7 cellular contexts compared by ENCODE assay signal in genomic region chr1:44730741-44731512, GRCh38.
DNase-seq lines count a peak whose midpoint lies in the region; ATAC-seq and TF ChIP-seq lines count a peak whose summit lies in the region.

TSS of gene RNU5D-1 (minus strand) at chr1:44731170.

- ATAC-seq in GM18508 (IDR thresholded peaks at IDR 0.05; ENCODE audit: insufficient read depth, unreplicated experiment): peak; percentile 60
- ATAC-seq in HG02973 (IDR thresholded peaks at IDR 0.05; ENCODE audit: unreplicated experiment): peak; percentile 55

- H3K4me1 Mint-ChIP-seq in T-helper 2 cell treated with Interferon-gamma antibody and Interleukin-4, amounts not matched to agents 5 μg/mL and 100 μg/mL, for 36 hours (ENCODE audit: low read depth): peaks cover 29% of the 10 kb centered on the region

- H3K9me3 Mint-ChIP-seq in T-helper 2 cell treated with Interferon-gamma antibody and Interleukin-4, amounts not matched to agents 5 μg/mL and 100 μg/mL, for 36 hours: no peaks in the 10 kb centered on the region

- H3K4me3 Mint-ChIP-seq in T-helper 2 cell treated with Interferon-gamma antibody and Interleukin-4, amounts not matched to agents 5 μg/mL and 100 μg/mL, for 36 hours: peak within 1 kb of the TSS; percentile 72

- DNase-seq in NCI-H187 treated with DMSO at 0.1 percent for 48 hours (lab: John Stamatoyannopoulos, UW) (peak; percentile 88), astrocyte of the cerebellum (ENCODE audit: low read depth) (peak; percentile 95), hippocampal formation (lab: John Stamatoyannopoulos, UW) (peak; percentile 84 to 96), retinal pigment epithelial cell (ENCODE audit: low read depth) (peak; percentile 93)
- peak; percentile 89 for DNase-seq in T-helper 2 cell treated with Interferon-gamma antibody and Interleukin-4, amounts not matched to agents 5 μg/mL and 100 μg/mL, for 36 hours (ENCODE audit: low spot score)

- TF ChIP-seq CTCF in astrocyte of the cerebellum (IDR thresholded peaks at IDR 0.05; ENCODE audit: low read depth, low read length, missing control alignments) (peak; percentile 86), retinal pigment epithelial cell (conservative IDR thresholded peaks at IDR 0.05; ENCODE audit: low read depth, low read length) (peak; percentile 85)

- no peaks in the 10 kb centered on the region for H3K27me3 Mint-ChIP-seq in T-helper 2 cell treated with Interferon-gamma antibody and Interleukin-4, amounts not matched to agents 5 μg/mL and 100 μg/mL, for 36 hours (ENCODE audit: low read depth)

- peak within 1 kb of the TSS; percentile 100 for H3K27ac Mint-ChIP-seq in T-helper 2 cell treated with Interferon-gamma antibody and Interleukin-4, amounts not matched to agents 5 μg/mL and 100 μg/mL, for 36 hours

- H3K36me3 Mint-ChIP-seq in T-helper 2 cell treated with Interferon-gamma antibody and Interleukin-4, amounts not matched to agents 5 μg/mL and 100 μg/mL, for 36 hours (ENCODE audit: low read depth): peaks cover 5% of the 10 kb centered on the region

- H3K4me3 ChIP-seq in astrocyte of the cerebellum (ENCODE audit: low read depth, low read length): no peak within 1 kb of the TSS
- peak within 1 kb of the TSS; percentile 6 for H3K4me3 ChIP-seq in retinal pigment epithelial cell (ENCODE audit: low read length)

- in situ Hi-C loops in astrocyte of the cerebellum (cut with HindIII; ENCODE audit: low sequenced_read_pairs): no loop called here
